In genomic region chr10:123433539-123433938, GRCh38 we compare ENCODE assay signal across 19 cellular contexts.
DNase-seq lines count a peak whose midpoint lies in the region; ATAC-seq, FAIRE-seq and TF ChIP-seq lines count a peak whose summit lies in the region.
"Had no signal": no experiment of that assay in that cellular context is flagged by ENCODE, and none has a peak within 500 bp of the region (broad histone marks: within the 10 kb centered on the region; RNA-seq: fewer than 3 reads in every experiment).

No MANE protein-coding gene starts in this region.

- H2AFZ ChIP-seq in neuronal stem cell (ENCODE audit: low read length), result no peak overlapping the region

- H3K27ac Mint-ChIP-seq in nephron progenitor cell (peak overlapping the region; percentile 4), Caco-2 (ENCODE audit: unreplicated experiment) (no peak overlapping the region)
- H3K27ac Mint-ChIP-seq: CD4-positive, CD25-positive, alpha-beta regulatory T cell; CD8-positive, alpha-beta T cell; HFFc6 had no signal

- no peak overlapping the region for H4K8ac ChIP-seq in neuronal stem cell (ENCODE audit: low read depth, low read length)

- H3K9ac ChIP-seq in neuronal stem cell (ENCODE audit: low read depth, low read length, poor library complexity), result no peak overlapping the region

- BruUV-seq in Caco-2 (replicated peaks; lab: Mats Ljungman, UMichigan), result no TSS peak

- H3K36me3 ChIP-seq in bronchial epithelial cell (ENCODE audit: control insufficient read depth, insufficient read depth, low read length) (no peaks in the 10 kb centered on the region), neuronal stem cell (replicated peaks in 1 of 2; ENCODE audit: control insufficient read depth in 2 of 2, insufficient read depth in 2 of 2, low read length in 2 of 2) (no peaks in the 10 kb centered on the region), upper lobe of right lung (no peaks in the 10 kb centered on the region), Caco-2 (ENCODE audit: control insufficient read depth, insufficient read depth, low read length) (no peaks in the 10 kb centered on the region)
- H3K36me3 ChIP-seq: HAP-1 had no signal

- no peak overlapping the region for H2AK5ac ChIP-seq in neuronal stem cell (ENCODE audit: low read depth, low read length)

- TF ChIP-seq CTCF in bronchial epithelial cell (IDR thresholded peaks at IDR 0.05; ENCODE audit: insufficient read depth, low read length, severe bottlenecking), result no peak
- TF ChIP-seq CTCF in nephron progenitor cell (IDR thresholded peaks at IDR 0.05), result no peak
- no peak for TF ChIP-seq CTCF in upper lobe of right lung (IDR thresholded peaks at IDR 0.05)
- TF ChIP-seq CTCF in Caco-2 (IDR thresholded peaks at IDR 0.05; ENCODE audit: insufficient read depth in 1 of 2, low read depth in 1 of 2, low read length in 1 of 2, severe bottlenecking in 1 of 2, unreplicated experiment in 1 of 2), result no peak

- H3K36me3 Mint-ChIP-seq in nephron progenitor cell (ENCODE audit: low read depth), result no peaks in the 10 kb centered on the region
- no peaks in the 10 kb centered on the region for H3K36me3 Mint-ChIP-seq in Caco-2 (ENCODE audit: insufficient read depth, unreplicated experiment)
- H3K36me3 Mint-ChIP-seq: CD4-positive, CD25-positive, alpha-beta regulatory T cell; CD8-positive, alpha-beta T cell had no signal

- no peak overlapping the region for H3K4me3 Mint-ChIP-seq in nephron progenitor cell
- H3K4me3 Mint-ChIP-seq in Caco-2 (ENCODE audit: unreplicated experiment), result no peak overlapping the region
- H3K4me3 Mint-ChIP-seq: CD4-positive, CD25-positive, alpha-beta regulatory T cell; CD8-positive, alpha-beta T cell; HFFc6 had no signal

- H3K27me3 Mint-ChIP-seq in nephron progenitor cell (ENCODE audit: low read depth, poor library complexity) (peaks cover 24% of the 10 kb centered on the region), Caco-2 (ENCODE audit: insufficient read depth, unreplicated experiment) (peaks cover 25% of the 10 kb centered on the region)

- WGBS in neuronal stem cell (ENCODE audit: extremely low coverage in 2 of 2, insufficient read length in 2 of 2, insufficient replicate concordance in 1 of 2), 2 donors, result no CpG with 5 or more reads among the region's 6 CpGs

- no peak overlapping the region for H3K14ac ChIP-seq in neuronal stem cell (ENCODE audit: low read length)

- CTCF ChIA-PET in Caco-2 (lab: Charles Lee), result no interaction called here

- H3K79me1 ChIP-seq in neuronal stem cell (ENCODE audit: low read depth, low read length), result no peaks in the 10 kb centered on the region

- H4K91ac ChIP-seq in neuronal stem cell (ENCODE audit: low read depth, low read length, poor library complexity), result no peak overlapping the region

- H3K9me3 Mint-ChIP-seq in nephron progenitor cell, result peaks cover 4% of the 10 kb centered on the region
- H3K9me3 Mint-ChIP-seq in Caco-2 (ENCODE audit: unreplicated experiment), result no peaks in the 10 kb centered on the region
- H3K9me3 Mint-ChIP-seq: CD4-positive, CD25-positive, alpha-beta regulatory T cell had no signal

- no peak overlapping the region for H3K4ac ChIP-seq in neuronal stem cell (ENCODE audit: low read length)

- no peak overlapping the region for H2BK15ac ChIP-seq in neuronal stem cell (ENCODE audit: low read length)

- H3K9me3 ChIP-seq in neuronal stem cell (replicated peaks in 1 of 2; ENCODE audit: control insufficient read depth in 2 of 2, insufficient read depth in 1 of 2, low read depth in 1 of 2, low read length in 2 of 2) (no peaks in the 10 kb centered on the region), upper lobe of right lung (no peaks in the 10 kb centered on the region), Caco-2 (no peaks in the 10 kb centered on the region)
- H3K9me3 ChIP-seq: HAP-1 had no signal

- H3K4me1 ChIP-seq in neuronal stem cell (ENCODE audit: control insufficient read depth in 2 of 2, insufficient read depth in 1 of 2, low read depth in 1 of 2, low read length in 2 of 2), result no peaks in the 10 kb centered on the region
- no peaks in the 10 kb centered on the region for H3K4me1 ChIP-seq in upper lobe of right lung
- no peaks in the 10 kb centered on the region for H3K4me1 ChIP-seq in Caco-2
- H3K4me1 ChIP-seq: HAP-1 had no signal

- no peak overlapping the region for H2BK120ac ChIP-seq in neuronal stem cell (ENCODE audit: low read depth, low read length)

- H3K4me1 Mint-ChIP-seq in nephron progenitor cell (peaks cover 17% of the 10 kb centered on the region), Caco-2 (ENCODE audit: low read depth, unreplicated experiment) (no peaks in the 10 kb centered on the region)
- H3K4me1 Mint-ChIP-seq: CD4-positive, CD25-positive, alpha-beta regulatory T cell had no signal

- ATAC-seq in upper lobe of right lung (peak; percentile 19), GM21360 (IDR thresholded peaks at IDR 0.05; ENCODE audit: unreplicated experiment) (no peak)
- ATAC-seq: CD8-positive, alpha-beta T cell had no signal

- H3K27ac ChIP-seq in neuronal stem cell (replicated peaks; ENCODE audit: low read length), result no peak overlapping the region
- H3K27ac ChIP-seq in upper lobe of right lung, result no peak overlapping the region
- H3K27ac ChIP-seq: C4-2B had no signal

- H3K4me3 ChIP-seq in bronchial epithelial cell (ENCODE audit: low read depth, low read length) (no peak overlapping the region), neuronal stem cell (ENCODE audit: low read length in 2 of 2) (no peak overlapping the region), upper lobe of right lung (no peak overlapping the region), Caco-2 (ENCODE audit: low read depth, low read length) (no peak overlapping the region)
- H3K4me3 ChIP-seq: HAP-1 had no signal

- H3K4me2 ChIP-seq in neuronal stem cell (ENCODE audit: insufficient read depth, low read length, poor library complexity, severe bottlenecking), result no peak overlapping the region

- H3K27me3 ChIP-seq in bronchial epithelial cell (ENCODE audit: control insufficient read depth, insufficient read depth, low read length), result peaks cover 1% of the 10 kb centered on the region
- H3K27me3 ChIP-seq in neuronal stem cell (ENCODE audit: control insufficient read depth in 3 of 3, insufficient read depth in 3 of 3, low read depth in 1 of 3, low read length in 3 of 3), result peaks cover 0 to 12% (median 0%) of the 10 kb centered on the region in 3 experiments
- peaks cover 5% of the 10 kb centered on the region for H3K27me3 ChIP-seq in upper lobe of right lung
- no peaks in the 10 kb centered on the region for H3K27me3 ChIP-seq in Caco-2 (replicated peaks; ENCODE audit: control insufficient read depth, insufficient read depth, low read length)

- no peak overlapping the region for H2BK5ac ChIP-seq in neuronal stem cell (ENCODE audit: low read length)

- FAIRE-seq in bronchial epithelial cell (lab: Jason Lieb, UNC), result peak; percentile 83
- FAIRE-seq: GM12891, GM18507, H54 had no signal

- intact Hi-C loops in upper lobe of right lung (cut with DNase I) (no loop called here), Caco-2 (cut with micrococcal nuclease; ENCODE audit: unreplicated experiment) (no loop called here)

- DNase-seq in bronchial epithelial cell (ENCODE audit: low read depth) (no peak), nephron progenitor cell (no peak), neuronal stem cell (ENCODE audit: low spot score) (no peak), upper lobe of right lung (no peak), T1000 (lab: John Stamatoyannopoulos, UW) (no peak), Caco-2 (no peak)
- DNase-seq: CD4-positive, CD25-positive, alpha-beta regulatory T cell; CD8-positive, alpha-beta T cell; DMS53; DMS79 treated with DMSO at 0.1 percent for 48 hours; GF-D8; GOT3; HFFc6 had no signal

- H3K23ac ChIP-seq in neuronal stem cell (ENCODE audit: low read depth, low read length, poor library complexity), result peak overlapping the region; percentile 29

- POLR2A ChIA-PET in Caco-2 (lab: Charles Lee), result no interaction called here

- no peak overlapping the region for H3K18ac ChIP-seq in neuronal stem cell (ENCODE audit: low read length)

- H2BK12ac ChIP-seq in neuronal stem cell (ENCODE audit: low read length), result no peak overlapping the region
